In the genomic region with DNA sequence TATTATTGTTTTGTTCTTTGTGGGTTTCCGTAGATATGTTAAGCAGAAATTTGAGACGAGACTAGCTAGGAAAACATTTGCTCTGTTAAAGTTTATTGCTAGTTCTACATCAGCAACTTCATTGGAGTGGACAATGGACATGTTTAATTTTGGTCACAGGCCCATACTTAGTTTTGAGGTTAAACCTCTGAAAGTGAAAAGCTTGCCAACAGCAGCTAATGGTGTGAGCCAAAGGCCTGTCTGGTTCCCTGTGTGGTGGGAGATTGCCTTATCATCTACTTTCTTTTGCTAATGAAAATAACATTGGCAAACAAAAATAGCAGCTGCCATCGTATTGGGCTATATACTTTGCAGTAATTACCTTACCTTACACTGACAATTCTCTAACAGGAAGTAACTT, we compare ENCODE assay signal across 23 cellular contexts.
"Had no signal": no experiment of that assay in that cellular context is flagged by ENCODE, and none has a peak within 500 bp of the region (broad histone marks: within the 10 kb centered on the region; RNA-seq: fewer than 3 reads in every experiment).

No MANE protein-coding gene starts in this region.

- H3K27ac ChIP-seq: body of pancreas, PC-9, SK-N-MC, VCaP had no signal

- H3K4me1 ChIP-seq: body of pancreas had no signal

- H3K9me3 ChIP-seq: body of pancreas had no signal

- ATAC-seq: activated T-cell treated with anti-CD3 and anti-CD28 coated beads, Interleukin-2, amount 50 U/mL, for 4 hours; body of pancreas; K562 had no signal

- DNase-seq: activated CD4-positive, alpha-beta memory T cell treated with anti-CD3 and anti-CD28 coated beads for 36 hours; activated CD4-positive, alpha-beta T cell treated with anti-CD3 and anti-CD28 coated beads, Interleukin-2, amount 10 ng/mL, durations not matched to agents 7 days and 5 days; activated CD4-positive, CD25-positive, alpha-beta regulatory T cell; activated CD8-positive, alpha-beta memory T cell treated with anti-CD3 and anti-CD28 coated beads for 24 hours; activated effector memory CD4-positive, alpha-beta T cell treated with anti-CD3 and anti-CD28 coated beads, Interleukin-2, amount 50 U/mL, for 16 hours; activated naive CD4-positive, alpha-beta T cell treated with anti-CD3 and anti-CD28 coated beads for 36 hours; activated T-cell treated with anti-CD3 and anti-CD28 coated beads, Interleukin-2, amount 50 U/mL, for 4 hours; body of pancreas; central memory CD4-positive, alpha-beta T cell; Kasumi-1; NCI-H1092; NCI-H1417; NCI-H1930; NCI-H2171; NCI-H2227 treated with DMSO at 0.1 percent for 48 hours; NCI-H526; NCI-H774; PC-9; SIG-M5; T-helper 1 cell had no signal

- H3K4me2 ChIP-seq: PC-9 had no signal

- H3K27me3 ChIP-seq: body of pancreas had no signal

- H2AFZ ChIP-seq: PC-9 had no signal

- H3K4me3 ChIP-seq: body of pancreas, K562, PC-9, SK-N-MC had no signal
